In the genomic region with DNA sequence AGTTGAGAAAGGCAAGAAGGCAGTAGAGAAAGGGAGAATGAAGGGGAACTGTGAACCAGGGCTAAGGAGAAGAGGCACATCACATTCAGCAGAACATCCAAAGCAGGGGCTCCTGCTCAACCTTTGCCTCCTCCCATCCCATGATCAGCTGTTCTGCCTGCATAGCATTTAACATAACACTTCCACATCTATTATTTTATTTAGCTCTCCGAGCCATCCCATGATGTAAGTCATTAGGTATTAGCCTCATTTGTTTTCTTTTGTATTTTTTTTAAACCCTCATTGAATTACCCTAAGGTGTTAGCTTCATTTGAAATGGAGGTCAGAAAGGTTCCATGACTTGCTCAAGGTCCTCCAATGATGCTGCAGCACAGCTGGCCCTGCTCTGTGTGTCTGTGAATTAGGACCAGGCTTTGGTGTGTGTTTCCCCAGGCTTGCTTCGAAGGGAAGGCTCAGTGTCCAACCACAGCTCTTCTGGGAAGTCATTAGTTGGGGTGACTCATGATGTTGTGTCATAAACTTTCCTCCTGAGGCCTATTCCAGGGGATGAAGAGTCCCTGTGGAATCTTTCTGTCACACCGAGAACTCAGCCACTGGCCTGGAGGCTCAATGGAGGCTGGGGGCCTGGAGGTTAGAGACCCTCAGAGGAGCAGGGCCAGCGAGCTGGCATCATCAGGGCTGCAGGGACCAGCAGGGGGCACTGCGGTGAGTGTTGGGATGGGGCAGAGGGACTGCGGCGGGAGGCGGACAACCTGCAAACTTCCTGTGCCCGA, we compare ENCODE assay signal across 9 cellular contexts. TPM values are rescaled to one million over a fixed set of nuclear protein-coding genes. Genes with fewer than 3 reads are reported as not detected.
DNase-seq lines count a peak whose midpoint lies in the region; ATAC-seq and TF ChIP-seq lines count a peak whose summit lies in the region.
"Had no signal": no experiment of that assay in that cellular context is flagged by ENCODE, and none has a peak within 500 bp of the region (broad histone marks: within the 10 kb centered on the region; RNA-seq: fewer than 3 reads in every experiment).

No MANE protein-coding gene starts in this region.

- H3K4me1 Mint-ChIP-seq in activated naive CD8-positive, alpha-beta T cell treated with anti-CD3 and anti-CD28 coated beads for 36 hours = peaks cover 5% of the 10 kb centered on the region

- H3K27ac Mint-ChIP-seq in activated naive CD8-positive, alpha-beta T cell treated with anti-CD3 and anti-CD28 coated beads for 36 hours = peak overlapping the region; percentile 50
- H3K27ac Mint-ChIP-seq: activated naive CD8-positive, alpha-beta T cell had no signal

- ATAC-seq in GM21717 (IDR thresholded peaks at IDR 0.05; ENCODE audit: unreplicated experiment) = no peak

- H3K27me3 Mint-ChIP-seq in activated naive CD8-positive, alpha-beta T cell treated with anti-CD3 and anti-CD28 coated beads for 36 hours = peaks cover 6% of the 10 kb centered on the region
- H3K27me3 Mint-ChIP-seq: activated naive CD8-positive, alpha-beta T cell had no signal

- H3K36me3 ChIP-seq in HEK293 (ENCODE audit: control insufficient read depth in 2 of 2, insufficient read depth in 1 of 2, low read length in 2 of 2) = no peaks in the 10 kb centered on the region

- CTCF ChIA-PET in HEK293 (lab: Yijun Ruan, JAX) = interaction anchor here (0.5 to 4.2 kb wide), 17 partner anchors 9 to 1132 kb away, joined by 3 to 29 read pairs (median 4); a partner anchor contains a TSS

- POLR2A ChIA-PET in HEK293 (lab: Yijun Ruan, JAX) = interaction anchor here (1.3 kb wide), 1 partner anchor 35 kb away, joined by 7 read pairs; no protein-coding TSS in a partner anchor

- no peak for TF ChIP-seq CTCF in HEK293 (tag by site-specific recombination; IDR thresholded peaks at IDR 0.05)

- no peaks in the 10 kb centered on the region for H3K9me3 ChIP-seq in HEK293 (ENCODE audit: control insufficient read depth, insufficient read depth, low read depth, low read length)

- no peaks in the 10 kb centered on the region for H3K4me1 ChIP-seq in HEK293 (ENCODE audit: control insufficient read depth, insufficient read depth, low read length)

- no peaks in the 10 kb centered on the region for H3K36me3 Mint-ChIP-seq in activated naive CD8-positive, alpha-beta T cell treated with anti-CD3 and anti-CD28 coated beads for 36 hours

- H3K4me3 ChIP-seq in HEK293 (ENCODE audit: low read depth, low read length) = no peak overlapping the region

- H3K27ac ChIP-seq in HEK293 (ENCODE audit: extremely low read depth, low read depth, low read length) = no peak overlapping the region

- DNase-seq in AG20443 (ENCODE audit: low spot score) = peak; percentile 95
- DNase-seq in activated naive CD8-positive, alpha-beta T cell treated with anti-CD3 and anti-CD28 coated beads for 36 hours = peak; percentile 5
- peak; percentile 92 for DNase-seq in kidney tubule cell (ENCODE audit: low spot score)
- no peak for DNase-seq in NCI-H1436 (lab: John Stamatoyannopoulos, UW)
- DNase-seq in SK-N-DZ (ENCODE audit: low spot score) = no peak
- DNase-seq in ureter (ENCODE audit: low spot score) = no peak

- H3K4me3 Mint-ChIP-seq in activated naive CD8-positive, alpha-beta T cell treated with anti-CD3 and anti-CD28 coated beads for 36 hours = no peak overlapping the region
- H3K4me3 Mint-ChIP-seq: activated naive CD8-positive, alpha-beta T cell had no signal

- H3K9me3 Mint-ChIP-seq in activated naive CD8-positive, alpha-beta T cell treated with anti-CD3 and anti-CD28 coated beads for 36 hours = no peaks in the 10 kb centered on the region

TF ChIP-seq in HEK293, 187 proteins besides CTCF, POLR2A, EP300 and RAD21 (continues in another document):
- TF ChIP-seq KLF1 (tag by site-specific recombination; IDR thresholded peaks at IDR 0.05) (no peak), SP2 (tag by site-specific recombination; IDR thresholded peaks at IDR 0.05) (peak; percentile 27), SP7 (tag by site-specific recombination; IDR thresholded peaks at IDR 0.05) (peak; percentile 52; the same call in 1 of the 2 replicates), ZBTB17 (tag by site-specific recombination; IDR thresholded peaks at IDR 0.05) (0 out of 2 replicates have a peak, but pooled peaks have one; percentile 21), ZNF629 (tag by site-specific recombination; IDR thresholded peaks at IDR 0.05) (peak; percentile 61; the same call in 1 of the 2 replicates), SP3 (tag by site-specific recombination; IDR thresholded peaks at IDR 0.05) (no peak; the same call in 1 of the 2 replicates), ZSCAN16 (tag by site-specific recombination; IDR thresholded peaks at IDR 0.05) (no peak), ZNF701 (tag by site-specific recombination; IDR thresholded peaks at IDR 0.05) (no peak), IKZF3 (tag by site-specific recombination; IDR thresholded peaks at IDR 0.05) (no peak), ZNF248 (tag by site-specific recombination; IDR thresholded peaks at IDR 0.05) (no peak), ZNF184 (tag by site-specific recombination; IDR thresholded peaks at IDR 0.05) (0 out of 2 replicates have a peak, but pooled peaks have one; percentile 31), ZNF521 (tag by site-specific recombination; IDR thresholded peaks at IDR 0.05) (no peak), GLIS1 (tag by site-specific recombination; IDR thresholded peaks at IDR 0.05) (no peak), ZNF560 (tag by site-specific recombination; IDR thresholded peaks at IDR 0.05; ENCODE audit: borderline replicate concordance) (no peak), ZNF341 (tag by site-specific recombination; IDR thresholded peaks at IDR 0.05; ENCODE audit: low read depth) (no peak), ZNF514 (tag by site-specific recombination; IDR thresholded peaks at IDR 0.05) (no peak), ZNF350 (tag by site-specific recombination; IDR thresholded peaks at IDR 0.05) (no peak), ZNF785 (tag by site-specific recombination; IDR thresholded peaks at IDR 0.05) (no peak), ZIC2 (tag by site-specific recombination; IDR thresholded peaks at IDR 0.05) (no peak), YY1 (tag by site-specific recombination; IDR thresholded peaks at IDR 0.05) (no peak)
- TF ChIP-seq, protein P1, sequence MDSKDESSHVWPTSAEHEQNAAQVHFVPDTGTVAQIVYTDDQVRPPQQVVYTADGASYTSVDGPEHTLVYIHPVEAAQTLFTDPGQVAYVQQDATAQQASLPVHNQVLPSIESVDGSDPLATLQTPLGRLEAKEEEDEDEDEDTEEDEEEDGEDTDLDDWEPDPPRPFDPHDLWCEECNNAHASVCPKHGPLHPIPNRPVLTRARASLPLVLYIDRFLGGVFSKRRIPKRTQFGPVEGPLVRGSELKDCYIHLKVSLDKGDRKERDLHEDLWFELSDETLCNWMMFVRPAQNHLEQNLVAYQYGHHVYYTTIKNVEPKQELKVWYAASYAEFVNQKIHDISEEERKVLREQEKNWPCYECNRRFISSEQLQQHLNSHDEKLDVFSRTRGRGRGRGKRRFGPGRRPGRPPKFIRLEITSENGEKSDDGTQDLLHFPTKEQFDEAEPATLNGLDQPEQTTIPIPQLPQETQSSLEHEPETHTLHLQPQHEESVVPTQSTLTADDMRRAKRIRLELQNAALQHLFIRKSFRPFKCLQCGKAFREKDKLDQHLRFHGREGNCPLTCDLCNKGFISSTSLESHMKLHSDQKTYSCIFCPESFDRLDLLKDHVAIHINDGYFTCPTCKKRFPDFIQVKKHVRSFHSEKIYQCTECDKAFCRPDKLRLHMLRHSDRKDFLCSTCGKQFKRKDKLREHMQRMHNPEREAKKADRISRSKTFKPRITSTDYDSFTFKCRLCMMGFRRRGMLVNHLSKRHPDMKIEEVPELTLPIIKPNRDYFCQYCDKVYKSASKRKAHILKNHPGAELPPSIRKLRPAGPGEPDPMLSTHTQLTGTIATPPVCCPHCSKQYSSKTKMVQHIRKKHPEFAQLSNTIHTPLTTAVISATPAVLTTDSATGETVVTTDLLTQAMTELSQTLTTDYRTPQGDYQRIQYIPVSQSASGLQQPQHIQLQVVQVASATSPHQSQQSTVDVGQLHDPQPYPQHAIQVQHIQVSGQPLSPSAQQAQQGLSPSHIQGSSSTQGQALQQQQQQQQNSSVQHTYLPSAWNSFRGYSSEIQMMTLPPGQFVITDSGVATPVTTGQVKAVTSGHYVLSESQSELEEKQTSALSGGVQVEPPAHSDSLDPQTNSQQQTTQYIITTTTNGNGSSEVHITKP (tag by site-specific recombination; IDR thresholded peaks at IDR 0.05) = 0 out of 2 replicates have a peak, but pooled peaks have one; percentile 15
- TF ChIP-seq, protein P2, sequence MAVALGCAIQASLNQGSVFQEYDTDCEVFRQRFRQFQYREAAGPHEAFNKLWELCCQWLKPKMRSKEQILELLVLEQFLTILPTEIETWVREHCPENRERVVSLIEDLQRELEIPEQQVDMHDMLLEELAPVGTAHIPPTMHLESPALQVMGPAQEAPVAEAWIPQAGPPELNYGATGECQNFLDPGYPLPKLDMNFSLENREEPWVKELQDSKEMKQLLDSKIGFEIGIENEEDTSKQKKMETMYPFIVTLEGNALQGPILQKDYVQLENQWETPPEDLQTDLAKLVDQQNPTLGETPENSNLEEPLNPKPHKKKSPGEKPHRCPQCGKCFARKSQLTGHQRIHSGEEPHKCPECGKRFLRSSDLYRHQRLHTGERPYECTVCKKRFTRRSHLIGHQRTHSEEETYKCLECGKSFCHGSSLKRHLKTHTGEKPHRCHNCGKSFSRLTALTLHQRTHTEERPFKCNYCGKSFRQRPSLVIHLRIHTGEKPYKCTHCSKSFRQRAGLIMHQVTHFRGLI (tag by site-specific recombination; IDR thresholded peaks at IDR 0.05) = no peak

RNA-seq across cellular contexts. Expression of a gene that starts 16.5 kb away (rescaled TPM):
- not detected for total RNA-seq in activated naive CD8-positive, alpha-beta T cell treated with anti-CD3 and anti-CD28 coated beads for 36 hours
- polyA plus RNA-seq in SK-N-DZ (2014; cell fraction: cytosol; rRNA removed) = not detected in 2 replicates
- polyA plus RNA-seq in SK-N-DZ (2014; cell fraction: nucleus; rRNA removed) = not detected in 2 replicates
- 0.05 TPM for total RNA-seq in ureter

RNA-seq across cellular contexts. Expression of a gene that starts 34.1 kb away (rescaled TPM):
- 100 to 1,000 TPM; 388 to 397 TPM for total RNA-seq in activated naive CD8-positive, alpha-beta T cell treated with anti-CD3 and anti-CD28 coated beads for 36 hours
- polyA plus RNA-seq in SK-N-DZ (2014; cell fraction: cytosol; rRNA removed) = 317 and 367 TPM in 2 replicates
- polyA plus RNA-seq in SK-N-DZ (2014; cell fraction: nucleus; rRNA removed) = 160 and 184 TPM in 2 replicates
- 125 TPM for total RNA-seq in ureter

Comparison
In these comparisons a context has a peak if more than half of its experiments do, and no peak if none do; other contexts are left out.
1. DNase-seq: peak in AG20443 (single experiment), activated naive CD8-positive, alpha-beta T cell treated with anti-CD3 and anti-CD28 coated beads for 36 hours (single experiment) and kidney tubule cell (single experiment); none in NCI-H1436 (single experiment), SK-N-DZ (single experiment) and ureter (single experiment).